In the genomic region with DNA sequence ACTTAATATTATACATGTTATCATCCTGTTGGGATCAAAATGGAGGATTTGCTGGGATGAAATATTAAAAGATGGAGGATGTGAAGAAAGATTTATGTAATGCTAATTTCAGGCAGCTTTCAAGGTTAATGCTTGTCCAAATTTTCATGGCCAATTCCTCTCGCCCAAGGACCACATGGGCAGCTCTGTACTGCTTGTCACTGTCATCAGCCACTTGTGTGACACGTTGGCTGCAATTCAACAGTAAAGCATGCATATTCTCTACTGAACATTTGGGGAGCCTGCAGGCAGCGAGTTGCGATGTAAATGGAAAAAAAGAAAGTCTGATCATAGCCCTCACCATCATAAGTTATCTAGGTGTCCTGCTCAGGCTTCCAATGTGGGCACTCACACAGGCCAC, we compare ENCODE assay signal across 14 cellular contexts.
DNase-seq lines count a peak whose midpoint lies in the region; ATAC-seq and TF ChIP-seq lines count a peak whose summit lies in the region.
"Had no signal": no experiment of that assay in that cellular context is flagged by ENCODE, and none has a peak within 500 bp of the region (broad histone marks: within the 10 kb centered on the region; RNA-seq: fewer than 3 reads in every experiment).

No MANE protein-coding gene starts in this region.

- no peak for DNase-seq in GM23248
- DNase-seq in right lobe of liver = no peak
- no peak for DNase-seq in iPS-NIHi11 (ENCODE audit: low spot score)
- DNase-seq in NAMALWA (ENCODE audit: low spot score) = no peak
- DNase-seq in occipital lobe (lab: John Stamatoyannopoulos, UW) = no peak
- DNase-seq: activated effector memory CD4-positive, alpha-beta T cell treated with anti-CD3 and anti-CD28 coated beads, Interleukin-2, amount 50 U/mL, for 16 hours; effector memory CD4-positive, alpha-beta T cell; immature natural killer cell; NCI-H226; SK-N-SH; stimulated activated naive CD4-positive, alpha-beta T cell treated with Interleukin-2 at 50 U/mL for 16 hours had no signal

- H3K27me3 ChIP-seq in GM23248 (replicated peaks; ENCODE audit: insufficient read depth) (no peaks in the 10 kb centered on the region), right lobe of liver (no peaks in the 10 kb centered on the region), skeletal muscle tissue (ENCODE audit: control insufficient read depth in 3 of 3, insufficient read depth in 3 of 3, low read length in 3 of 3) (no peaks in the 10 kb centered on the region)

- no peak for TF ChIP-seq POLR2A in right lobe of liver (IDR thresholded peaks at IDR 0.05)

- peak overlapping the region; percentile 50; the same call in 1 of the 2 replicates for H2AFZ ChIP-seq in GM23248

- no peaks in the 10 kb centered on the region for H4K20me1 ChIP-seq in GM23248 (ENCODE audit: insufficient read depth)

- intact Hi-C loops in right lobe of liver (cut with DNase I) = no loop called here

- H3K9me3 ChIP-seq in GM23248 (ENCODE audit: low read depth) = no peaks in the 10 kb centered on the region
- H3K9me3 ChIP-seq in right lobe of liver = no peaks in the 10 kb centered on the region
- H3K9me3 ChIP-seq in skeletal muscle tissue (ENCODE audit: control insufficient read depth in 3 of 3, low read length in 3 of 3) = peaks cover 0 to 2% (median 0%) of the 10 kb centered on the region in 3 donors
- H3K9me3 ChIP-seq: SK-N-SH had no signal

- H3K4me2 ChIP-seq in GM23248 (ENCODE audit: unreplicated experiment) = no peak overlapping the region
- H3K4me2 ChIP-seq: SK-N-SH had no signal

- peaks cover 4 to 9% (median 7%) of the 10 kb centered on the region in 5 experiments for H3K9me3 Mint-ChIP-seq in brain

- H3K4me3 Mint-ChIP-seq in brain = peak overlapping the region in 1 of 5 experiments; percentile 52

- H3K9ac ChIP-seq in GM23248 = no peak overlapping the region
- peak overlapping the region in 1 of 3 donors; percentile 4 for H3K9ac ChIP-seq in skeletal muscle tissue (ENCODE audit: low read depth in 1 of 3, low read length in 3 of 3)
- H3K9ac ChIP-seq: SK-N-SH had no signal

- 43 to 45% methylated on average over 4 of the region's 4 CpGs for WGBS in GM23248 (ENCODE audit: low coverage in 1 of 2, low lambda C conversion rate in 2 of 2, missing lambda C conversion rate in 2 of 2), 2 experiments
- 63% methylated on average over 4 of the region's 4 CpGs for WGBS in right lobe of liver (ENCODE audit: insufficient coverage, low coverage, low lambda C conversion rate, missing lambda C conversion rate)

- H3K79me2 ChIP-seq in GM23248 (ENCODE audit: insufficient read depth) = no peaks in the 10 kb centered on the region

- H3K4me1 Mint-ChIP-seq in brain = peaks cover 18% of the 10 kb centered on the region

- no peak overlapping the region for H3K27ac ChIP-seq in GM23248
- peak overlapping the region; percentile 30 to 55 (median 47) for H3K27ac ChIP-seq in right lobe of liver
- peak overlapping the region; percentile 63 for H3K27ac ChIP-seq in skeletal muscle tissue (ENCODE audit: low read depth, low read length)

- no peak for TF ChIP-seq CTCF in brain (conservative IDR thresholded peaks at IDR 0.05)
- no peak for TF ChIP-seq CTCF in right lobe of liver (IDR thresholded peaks at IDR 0.05)

- peaks cover 9% of the 10 kb centered on the region; the same call in 1 of the 2 replicates for H3F3A ChIP-seq in GM23248 (ENCODE audit: insufficient read depth)

- peaks cover 6% of the 10 kb centered on the region; the same call in 1 of the 2 replicates for H3K4me1 ChIP-seq in GM23248 (ENCODE audit: insufficient read depth)
- no peaks in the 10 kb centered on the region for H3K4me1 ChIP-seq in right lobe of liver
- H3K4me1 ChIP-seq in skeletal muscle tissue (ENCODE audit: control insufficient read depth in 3 of 3, insufficient read depth in 3 of 3, low read length in 3 of 3) = peaks cover 4 to 13% (median 11%) of the 10 kb centered on the region in 3 donors

- in situ Hi-C loops in GM23248 (cut with MboI) = no loop called here

- no peaks in the 10 kb centered on the region for H3K9me2 ChIP-seq in GM23248 (ENCODE audit: insufficient read depth)
- H3K9me2 ChIP-seq: SK-N-SH had no signal

- peaks cover 7% of the 10 kb centered on the region for H3K27me3 Mint-ChIP-seq in brain

- H3K4me3 ChIP-seq in GM23248 (no peak overlapping the region), right lobe of liver (no peak overlapping the region), skeletal muscle tissue (ENCODE audit: low read length in 3 of 3) (peak overlapping the region in 1 of 3 donors; percentile 29)

- no peak for ATAC-seq in right lobe of liver
- no peak for ATAC-seq in GM19328 (IDR thresholded peaks at IDR 0.05; ENCODE audit: unreplicated experiment)

- peaks cover 7% of the 10 kb centered on the region for H3K36me3 Mint-ChIP-seq in brain

- no peaks in the 10 kb centered on the region for H3K36me3 ChIP-seq in GM23248 (ENCODE audit: low read depth)
- H3K36me3 ChIP-seq in right lobe of liver = no peaks in the 10 kb centered on the region
- H3K36me3 ChIP-seq in skeletal muscle tissue (ENCODE audit: control insufficient read depth in 3 of 3, insufficient read depth in 3 of 3, low read length in 3 of 3) = no peaks in the 10 kb centered on the region

- peak overlapping the region in 4 of 5 experiments; percentile 21 to 89 (median 54) for H3K27ac Mint-ChIP-seq in brain
- H3K27ac Mint-ChIP-seq: immature natural killer cell had no signal
